In genomic region chr2:188787661-188788044, GRCh38 we compare ENCODE assay signal across 11 cellular contexts.
DNase-seq lines count a peak whose midpoint lies in the region; ATAC-seq and TF ChIP-seq lines count a peak whose summit lies in the region.
"Had no signal": no experiment of that assay in that cellular context is flagged by ENCODE, and none has a peak within 500 bp of the region (broad histone marks: within the 10 kb centered on the region; RNA-seq: fewer than 3 reads in every experiment).

No MANE protein-coding gene starts in this region.

- ATAC-seq in thoracic aorta (ENCODE audit: insufficient number of reproducible peaks, low FRiP score, low read depth), result no peak
- no peak for ATAC-seq in effector memory CD8-positive, alpha-beta T cell (replicated peaks)
- ATAC-seq: activated naive CD8-positive, alpha-beta T cell treated with anti-CD3 and anti-CD28 coated beads, Interleukin-2, amount 50 U/mL, for 24 hours had no signal

- no peaks in the 10 kb centered on the region for H3K4me1 ChIP-seq in endodermal cell (ENCODE audit: control insufficient read depth, insufficient read depth, low read length)
- H3K4me1 ChIP-seq in thoracic aorta (ENCODE audit: control insufficient read depth in 1 of 2, low read depth in 2 of 2), result peaks cover 18 to 55% of the 10 kb centered on the region in 2 donors

- no peaks in the 10 kb centered on the region for H3K27me3 Mint-ChIP-seq in endodermal cell (ENCODE audit: insufficient read depth)
- no peaks in the 10 kb centered on the region for H3K27me3 Mint-ChIP-seq in mesothelial cell of epicardium (ENCODE audit: low read depth)
- no peaks in the 10 kb centered on the region for H3K27me3 Mint-ChIP-seq in effector memory CD8-positive, alpha-beta T cell
- H3K27me3 Mint-ChIP-seq: activated naive CD8-positive, alpha-beta T cell treated with anti-CD3 and anti-CD28 coated beads, Interleukin-2, amount 50 U/mL, for 24 hours; CD4-positive, alpha-beta memory T cell had no signal

- H3K9me3 Mint-ChIP-seq in endodermal cell, result no peaks in the 10 kb centered on the region
- peaks cover 9% of the 10 kb centered on the region for H3K9me3 Mint-ChIP-seq in mesothelial cell of epicardium
- H3K9me3 Mint-ChIP-seq in effector memory CD8-positive, alpha-beta T cell, result peaks cover 0 to 8% of the 10 kb centered on the region in 2 donors
- H3K9me3 Mint-ChIP-seq: CD4-positive, alpha-beta memory T cell; T-helper 2 cell treated with Interferon-gamma antibody and Interleukin-4, amounts not matched to agents 5 μg/mL and 100 μg/mL, for 36 hours had no signal

- H3K36me3 Mint-ChIP-seq in endodermal cell (ENCODE audit: low read depth), result no peaks in the 10 kb centered on the region
- no peaks in the 10 kb centered on the region for H3K36me3 Mint-ChIP-seq in mesothelial cell of epicardium
- H3K36me3 Mint-ChIP-seq in effector memory CD8-positive, alpha-beta T cell (ENCODE audit: insufficient read depth), result no peaks in the 10 kb centered on the region
- H3K36me3 Mint-ChIP-seq: CD4-positive, alpha-beta memory T cell had no signal

- H3K27ac Mint-ChIP-seq in endodermal cell, result no peak overlapping the region
- H3K27ac Mint-ChIP-seq in mesothelial cell of epicardium, result peak overlapping the region; percentile 100
- H3K27ac Mint-ChIP-seq in effector memory CD8-positive, alpha-beta T cell, result no peak overlapping the region
- H3K27ac Mint-ChIP-seq: activated naive CD8-positive, alpha-beta T cell treated with anti-CD3 and anti-CD28 coated beads, Interleukin-2, amount 50 U/mL, for 24 hours; CD4-positive, alpha-beta memory T cell; T-helper 2 cell treated with Interferon-gamma antibody and Interleukin-4, amounts not matched to agents 5 μg/mL and 100 μg/mL, for 36 hours had no signal

- TF ChIP-seq CTCF in endodermal cell (conservative IDR thresholded peaks at IDR 0.05), result no peak
- TF ChIP-seq CTCF in mesothelial cell of epicardium (IDR thresholded peaks at IDR 0.05; ENCODE audit: unreplicated experiment), result no peak
- no peak for TF ChIP-seq CTCF in thoracic aorta (IDR thresholded peaks at IDR 0.05)

- H3K4me3 ChIP-seq in endodermal cell (ENCODE audit: low read length) (no peak overlapping the region), thoracic aorta (peak overlapping the region; percentile 51)

- H3K27me3 ChIP-seq in endodermal cell (ENCODE audit: control insufficient read depth, insufficient read depth, low read length, poor library complexity, severe bottlenecking) (no peaks in the 10 kb centered on the region), thoracic aorta (replicated peaks; ENCODE audit: insufficient read depth) (no peaks in the 10 kb centered on the region)

- no peaks in the 10 kb centered on the region for H3K4me1 Mint-ChIP-seq in endodermal cell
- peaks cover 53% of the 10 kb centered on the region for H3K4me1 Mint-ChIP-seq in mesothelial cell of epicardium
- H3K4me1 Mint-ChIP-seq in effector memory CD8-positive, alpha-beta T cell (ENCODE audit: low read depth in 2 of 2), result no peaks in the 10 kb centered on the region
- H3K4me1 Mint-ChIP-seq: activated naive CD8-positive, alpha-beta T cell treated with anti-CD3 and anti-CD28 coated beads, Interleukin-2, amount 50 U/mL, for 24 hours; CD4-positive, alpha-beta memory T cell had no signal

- H3K4me3 Mint-ChIP-seq in endodermal cell (no peak overlapping the region), mesothelial cell of epicardium (peak overlapping the region; percentile 59)
- no peak overlapping the region for H3K4me3 Mint-ChIP-seq in effector memory CD8-positive, alpha-beta T cell
- H3K4me3 Mint-ChIP-seq: activated naive CD8-positive, alpha-beta T cell treated with anti-CD3 and anti-CD28 coated beads, Interleukin-2, amount 50 U/mL, for 24 hours; CD4-positive, alpha-beta memory T cell; T-helper 2 cell treated with Interferon-gamma antibody and Interleukin-4, amounts not matched to agents 5 μg/mL and 100 μg/mL, for 36 hours had no signal

- H3K27ac ChIP-seq in endodermal cell (ENCODE audit: low read depth, low read length), result peak overlapping the region; percentile 17
- H3K27ac ChIP-seq in thoracic aorta, result peak overlapping the region; percentile 62 to 84

- no peaks in the 10 kb centered on the region for H3K36me3 ChIP-seq in endodermal cell (ENCODE audit: control insufficient read depth, insufficient read depth, low read length)
- H3K36me3 ChIP-seq in thoracic aorta, result no peaks in the 10 kb centered on the region

- H3K9me3 ChIP-seq in endodermal cell (ENCODE audit: control insufficient read depth, low read length) (no peaks in the 10 kb centered on the region), thoracic aorta (no peaks in the 10 kb centered on the region)

- H3K9ac ChIP-seq in endodermal cell (ENCODE audit: extremely low read depth, low read length, poor library complexity, severe bottlenecking), result no peak overlapping the region

- peak; percentile 27 for DNase-seq in M059J (ENCODE audit: low read depth)
- DNase-seq in endodermal cell, result no peak
- no peak for DNase-seq in mesothelial cell of epicardium (ENCODE audit: low spot score in 2 of 2, unreplicated experiment in 2 of 2)
- no peak for DNase-seq in thoracic aorta (ENCODE audit: low spot score)
- DNase-seq in ureter (ENCODE audit: low spot score), result no peak
- no peak for DNase-seq in effector memory CD8-positive, alpha-beta T cell
- DNase-seq in DMS 273 (lab: John Stamatoyannopoulos, UW; ENCODE audit: unreplicated experiment), result no peak
- DNase-seq in DMS153 (lab: John Stamatoyannopoulos, UW), result no peak
- DNase-seq: activated naive CD8-positive, alpha-beta T cell treated with anti-CD3 and anti-CD28 coated beads, Interleukin-2, amount 50 U/mL, for 24 hours; CD4-positive, alpha-beta memory T cell had no signal

- 100% methylated on average over 1 of the region's 2 CpGs; no CpG with 5 or more reads in 1 of the 2 experiments for WGBS in endodermal cell (ENCODE audit: insufficient coverage in 1 of 2, insufficient read length in 1 of 2), 2 experiments
